13 cellular contexts compared by ENCODE assay signal in the genomic region with DNA sequence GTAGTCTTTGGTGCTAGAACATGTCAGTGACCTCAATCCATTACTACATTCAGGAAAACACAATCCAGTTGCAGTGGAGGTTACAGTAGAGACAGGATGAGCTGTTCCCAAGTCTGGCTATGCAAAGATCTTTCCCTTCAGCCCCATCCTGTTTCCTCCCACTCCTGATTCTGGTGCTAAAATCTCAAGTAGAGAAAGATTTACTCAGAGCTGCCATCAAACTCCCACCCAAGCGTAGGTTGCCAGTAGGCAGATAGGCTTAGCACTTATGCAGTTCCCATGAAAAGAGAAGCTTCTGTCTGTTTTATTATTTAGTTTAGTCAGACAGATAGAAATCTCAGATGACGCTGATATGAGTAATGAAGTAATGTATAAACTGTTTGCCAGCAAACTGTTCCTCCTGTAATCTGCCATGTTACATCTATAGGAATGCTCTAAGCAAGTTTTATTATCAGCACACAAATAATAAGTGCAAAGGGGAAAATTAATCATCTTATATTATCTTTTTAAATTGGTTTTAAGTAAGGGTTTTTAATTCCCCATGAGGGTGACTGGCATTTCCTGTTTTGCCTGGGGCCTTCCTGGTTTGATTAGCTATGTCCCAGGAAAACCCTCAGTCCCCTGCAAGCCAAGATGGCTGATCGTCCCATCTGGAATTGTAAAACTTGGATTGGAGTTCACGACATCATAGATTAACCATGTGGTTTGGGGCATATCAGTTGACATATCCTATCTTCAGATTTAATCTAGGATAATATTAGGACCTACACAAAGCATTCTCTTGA.
A peak's percentile ranks its signal among the peaks of the same experiment; 100 is the strongest.
DNase-seq lines count a peak whose midpoint lies in the region; ATAC-seq and TF ChIP-seq lines count a peak whose summit lies in the region.
"Had no signal": no experiment of that assay in that cellular context is flagged by ENCODE, and none has a peak within 500 bp of the region (broad histone marks: within the 10 kb centered on the region; RNA-seq: fewer than 3 reads in every experiment).

No MANE protein-coding gene starts in this region.

- peak; percentile 96 for DNase-seq in EH (ENCODE audit: low read depth)
- DNase-seq in epithelial cell of proximal tubule (ENCODE audit: low read depth) = peak; percentile 22
- DNase-seq in osteoblast (ENCODE audit: insufficient read length, low spot score, missing footprints) = peak; percentile 64
- DNase-seq in adrenal gland = no peak
- no peak for DNase-seq in NCI-H2171 treated with DMSO at 0.1 percent for 48 hours (lab: John Stamatoyannopoulos, UW)
- no peak for DNase-seq in NAMALWA (ENCODE audit: low spot score)
- DNase-seq: Caco-2, kidney, NCI-H1930, RPMI8226 had no signal

- H3K9me3 ChIP-seq in osteoblast (ENCODE audit: low read depth, low read length) (no peaks in the 10 kb centered on the region), adrenal gland (replicated peaks in 1 of 3) (no peaks in the 10 kb centered on the region)
- H3K9me3 ChIP-seq: Caco-2 had no signal

- H3K79me2 ChIP-seq in osteoblast (ENCODE audit: insufficient read depth, low read length) = no peaks in the 10 kb centered on the region

- peak overlapping the region; percentile 12 for H2AFZ ChIP-seq in osteoblast (ENCODE audit: low read length)
- H2AFZ ChIP-seq: neural progenitor cell had no signal

- H3K4me1 ChIP-seq in osteoblast (ENCODE audit: insufficient read depth, low read length) (peaks cover 17% of the 10 kb centered on the region), adrenal gland (replicated peaks in 1 of 2) (no peaks in the 10 kb centered on the region)
- H3K4me1 ChIP-seq: Caco-2, neural progenitor cell had no signal

- no peak for ATAC-seq in GM21526 (IDR thresholded peaks at IDR 0.05; ENCODE audit: low FRiP score, unreplicated experiment)

- no peak for TF ChIP-seq CTCF in epithelial cell of proximal tubule (conservative IDR thresholded peaks at IDR 0.05; ENCODE audit: low read depth, low read length)
- no peak for TF ChIP-seq CTCF in osteoblast (IDR thresholded peaks at IDR 0.05; ENCODE audit: extremely low read depth, low read depth, low read length)
- TF ChIP-seq CTCF in adrenal gland (IDR thresholded peaks at IDR 0.05) = no peak

- H3K27ac ChIP-seq in osteoblast (ENCODE audit: low read depth, low read length) (peak overlapping the region; percentile 94), adrenal gland (no peak overlapping the region)
- H3K27ac ChIP-seq: neural progenitor cell had no signal

- no peaks in the 10 kb centered on the region for H3K36me3 ChIP-seq in osteoblast (ENCODE audit: insufficient read depth, low read length)
- H3K36me3 ChIP-seq in adrenal gland (replicated peaks in 1 of 2) = no peaks in the 10 kb centered on the region
- H3K36me3 ChIP-seq: neural progenitor cell had no signal

- 78 to 88% (median 83%) methylated on average over 4 of the region's 4 CpGs for WGBS in adrenal gland, 4 donors

- TF ChIP-seq POLR2A in adrenal gland (IDR thresholded peaks at IDR 0.05) = no peak

- H3K4me2 ChIP-seq in osteoblast (ENCODE audit: insufficient read depth, low read length) = peak overlapping the region; percentile 33
- H3K4me2 ChIP-seq: neural progenitor cell had no signal

- H4K20me1 ChIP-seq in osteoblast (ENCODE audit: insufficient read depth, low read length) = no peaks in the 10 kb centered on the region

- H3K27me3 ChIP-seq in osteoblast (ENCODE audit: insufficient read depth, low read length) = no peaks in the 10 kb centered on the region
- no peaks in the 10 kb centered on the region for H3K27me3 ChIP-seq in adrenal gland
- H3K27me3 ChIP-seq: neural progenitor cell had no signal

- intact Hi-C loops in adrenal gland (cut with DNase I) = no loop called here

- H3K4me3 ChIP-seq in epithelial cell of proximal tubule (ENCODE audit: low read depth, low read length) = no peak overlapping the region
- no peak overlapping the region for H3K4me3 ChIP-seq in osteoblast (ENCODE audit: insufficient read depth, low read length)
- no peak overlapping the region for H3K4me3 ChIP-seq in adrenal gland
- H3K4me3 ChIP-seq: neural progenitor cell had no signal

TF ChIP-seq in PFSK-1, 5 proteins besides CTCF, POLR2A, EP300 and RAD21:
- TF ChIP-seq, protein P1, sequence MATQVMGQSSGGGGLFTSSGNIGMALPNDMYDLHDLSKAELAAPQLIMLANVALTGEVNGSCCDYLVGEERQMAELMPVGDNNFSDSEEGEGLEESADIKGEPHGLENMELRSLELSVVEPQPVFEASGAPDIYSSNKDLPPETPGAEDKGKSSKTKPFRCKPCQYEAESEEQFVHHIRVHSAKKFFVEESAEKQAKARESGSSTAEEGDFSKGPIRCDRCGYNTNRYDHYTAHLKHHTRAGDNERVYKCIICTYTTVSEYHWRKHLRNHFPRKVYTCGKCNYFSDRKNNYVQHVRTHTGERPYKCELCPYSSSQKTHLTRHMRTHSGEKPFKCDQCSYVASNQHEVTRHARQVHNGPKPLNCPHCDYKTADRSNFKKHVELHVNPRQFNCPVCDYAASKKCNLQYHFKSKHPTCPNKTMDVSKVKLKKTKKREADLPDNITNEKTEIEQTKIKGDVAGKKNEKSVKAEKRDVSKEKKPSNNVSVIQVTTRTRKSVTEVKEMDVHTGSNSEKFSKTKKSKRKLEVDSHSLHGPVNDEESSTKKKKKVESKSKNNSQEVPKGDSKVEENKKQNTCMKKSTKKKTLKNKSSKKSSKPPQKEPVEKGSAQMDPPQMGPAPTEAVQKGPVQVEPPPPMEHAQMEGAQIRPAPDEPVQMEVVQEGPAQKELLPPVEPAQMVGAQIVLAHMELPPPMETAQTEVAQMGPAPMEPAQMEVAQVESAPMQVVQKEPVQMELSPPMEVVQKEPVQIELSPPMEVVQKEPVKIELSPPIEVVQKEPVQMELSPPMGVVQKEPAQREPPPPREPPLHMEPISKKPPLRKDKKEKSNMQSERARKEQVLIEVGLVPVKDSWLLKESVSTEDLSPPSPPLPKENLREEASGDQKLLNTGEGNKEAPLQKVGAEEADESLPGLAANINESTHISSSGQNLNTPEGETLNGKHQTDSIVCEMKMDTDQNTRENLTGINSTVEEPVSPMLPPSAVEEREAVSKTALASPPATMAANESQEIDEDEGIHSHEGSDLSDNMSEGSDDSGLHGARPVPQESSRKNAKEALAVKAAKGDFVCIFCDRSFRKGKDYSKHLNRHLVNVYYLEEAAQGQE (IDR thresholded peaks at IDR 0.05; ENCODE audit: insufficient read depth in 1 of 2, low read depth in 2 of 2, low read length in 2 of 2) = peak in 1 of 2 experiments; percentile 34; a peak in 1 of 4 replicates
- TF ChIP-seq POLR2AphosphoS5 (IDR thresholded peaks at IDR 0.05; ENCODE audit: low read depth, low read length) = no peak
- TF ChIP-seq SIN3A (IDR thresholded peaks at IDR 0.05; ENCODE audit: borderline replicate concordance, insufficient read depth, low read length) = peak; percentile 29; the same call in 1 of the 2 replicates
- TF ChIP-seq TAF1 (IDR thresholded peaks at IDR 0.05; ENCODE audit: borderline replicate concordance, insufficient read depth, low read length) = no peak
- TF ChIP-seq FOXP2 (optimal IDR thresholded peaks at IDR 0.05; ENCODE audit: borderline replicate concordance, extremely low read depth, extremely low read length, insufficient read depth) = no peak
TF ChIP-seq in PFSK-1: peak in this region for 2.

Comparison
In these comparisons a context has a peak if more than half of its experiments do, and no peak if none do; other contexts are left out.
1. DNase-seq: peak in EH (single experiment), epithelial cell of proximal tubule (single experiment) and osteoblast (single experiment); none in adrenal gland (0 of 7), NCI-H2171 treated with DMSO at 0.1 percent for 48 hours (single experiment) and NAMALWA (single experiment).